9 cellular contexts compared by ENCODE assay signal in genomic region chr4:179447308-179447707, GRCh38.
"Had no signal": no experiment of that assay in that cellular context is flagged by ENCODE, and none has a peak within 500 bp of the region (broad histone marks: within the 10 kb centered on the region; RNA-seq: fewer than 3 reads in every experiment).

No MANE protein-coding gene starts in this region.

- H3K36me3 ChIP-seq: sigmoid colon, spleen, suprapubic skin had no signal

- H3K27ac ChIP-seq: sigmoid colon, spleen, suprapubic skin had no signal

- H3K4me3 ChIP-seq: sigmoid colon, spleen, suprapubic skin had no signal

- H3K9me3 ChIP-seq: sigmoid colon, suprapubic skin had no signal

- H3K27me3 ChIP-seq: sigmoid colon, spleen, suprapubic skin had no signal

- H3K4me1 ChIP-seq: sigmoid colon, spleen, suprapubic skin had no signal

- DNase-seq: activated naive CD4-positive, alpha-beta T cell; activated naive CD8-positive, alpha-beta T cell treated with anti-CD3 and anti-CD28 coated beads, Interleukin-2, amount 10 ng/mL, durations not matched to agents 7 days and 5 days; erythroblast; left ventricle myocardium superior; nephron progenitor cell; sigmoid colon; spleen had no signal

- ATAC-seq: activated CD4-positive, CD25-positive, alpha-beta regulatory T cell treated with anti-CD3 and anti-CD28 coated beads, Interleukin-2, amount 50 U/mL, for 24 hours; left ventricle myocardium superior had no signal
